Comparison of ENCODE assay signal across 1 cellular context in genomic region chr14:28767239-28767850, GRCh38.
TF ChIP-seq lines count a peak whose summit lies in the region.

No MANE protein-coding gene starts in this region.

TF ChIP-seq in H1, 55 proteins besides CTCF, POLR2A, EP300 and RAD21 (continued from another document):
- TF ChIP-seq ATF3 (IDR thresholded peaks at IDR 0.05; ENCODE audit: insufficient read depth, low read depth, low read length) (no peak), CEBPB (IDR thresholded peaks at IDR 0.05; ENCODE audit: low read depth, low read length) (no peak), GABPA (IDR thresholded peaks at IDR 0.05; ENCODE audit: borderline replicate concordance, insufficient read depth, low read length) (no peak), KDM4A (IDR thresholded peaks at IDR 0.05; ENCODE audit: low read depth, low read length, severe bottlenecking) (no peak), RXRA (IDR thresholded peaks at IDR 0.05; ENCODE audit: insufficient read depth, low read depth, low read length) (no peak), RBBP5 (IDR thresholded peaks at IDR 0.05; ENCODE audit: borderline replicate concordance, low read depth, low read length) (no peak), EZH2 (IDR thresholded peaks at IDR 0.05; ENCODE audit: low read depth, low read length, severe bottlenecking) (no peak), YY1 (IDR thresholded peaks at IDR 0.05; ENCODE audit: low read depth, low read length) (no peak)
- TF ChIP-seq, protein P1, sequence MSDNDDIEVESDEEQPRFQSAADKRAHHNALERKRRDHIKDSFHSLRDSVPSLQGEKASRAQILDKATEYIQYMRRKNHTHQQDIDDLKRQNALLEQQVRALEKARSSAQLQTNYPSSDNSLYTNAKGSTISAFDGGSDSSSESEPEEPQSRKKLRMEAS (IDR thresholded peaks at IDR 0.05), result no peak
